In genomic region chr10:42780456-42780855, GRCh38 we compare ENCODE assay signal across 22 cellular contexts. TPM values are rescaled to one million over a fixed set of nuclear protein-coding genes. Genes with fewer than 3 reads are reported as not detected.
DNase-seq lines count a peak whose midpoint lies in the region; ATAC-seq, FAIRE-seq and TF ChIP-seq lines count a peak whose summit lies in the region.
"Had no signal": no experiment of that assay in that cellular context is flagged by ENCODE, and none has a peak within 500 bp of the region (broad histone marks: within the 10 kb centered on the region; RNA-seq: fewer than 3 reads in every experiment).

No MANE protein-coding gene starts in this region.

- in situ Hi-C loops in K562 (cut with MboI): no loop called here

- no peak for TF ChIP-seq EP300 in K562 (IDR thresholded peaks at IDR 0.05; ENCODE audit: low read length)

- no peaks in the 10 kb centered on the region for H3K9me3 Mint-ChIP-seq in activated T-cell treated with anti-CD3 and anti-CD28 coated beads, Interleukin-2, amount 50 U/mL, for 4 hours
- H3K9me3 Mint-ChIP-seq in activated T-cell treated with anti-CD3 and anti-CD28 coated beads, Interleukin-2, amount 50 U/mL, for 24 hours: no peaks in the 10 kb centered on the region
- H3K9me3 Mint-ChIP-seq in CD8-positive, alpha-beta memory T cell: no peaks in the 10 kb centered on the region
- H3K9me3 Mint-ChIP-seq in neural progenitor cell: no peaks in the 10 kb centered on the region

- no peak for ATAC-seq in activated T-cell treated with anti-CD3 and anti-CD28 coated beads, Interleukin-2, amount 50 U/mL, for 4 hours
- ATAC-seq in K562: no peak
- ATAC-seq: activated CD8-positive, alpha-beta memory T cell treated with anti-CD3 and anti-CD28 coated beads, Interleukin-2, amount 10 ng/mL, durations not matched to agents 7 days and 5 days; HCT116 had no signal

- H3K9me3 ChIP-seq in CD8-positive, alpha-beta memory T cell (ENCODE audit: low read length): no peaks in the 10 kb centered on the region
- H3K9me3 ChIP-seq in K562 (replicated peaks; ENCODE audit: control insufficient read depth, insufficient read depth, low read depth, low read length) (0 out of 2 replicates have a peak, but pooled peaks cover 3% of the 10 kb centered on the region), neural progenitor cell (ENCODE audit: low read depth) (no peaks in the 10 kb centered on the region)
- H3K9me3 ChIP-seq: uterus had no signal

- POLR2A ChIA-PET in CD8-positive, alpha-beta memory T cell (lab: Charles Lee): no interaction called here
- POLR2A ChIA-PET in K562 (lab: Yijun Ruan, JAX): interaction anchor here (0.6 to 0.8 kb wide), 2 partner anchors 8 to 14 kb away, joined by 3 read pairs; no protein-coding TSS in a partner anchor

- H3K4me3 ChIP-seq in CD8-positive, alpha-beta memory T cell (ENCODE audit: low read length): no peak overlapping the region
- H3K4me3 ChIP-seq in K562 (no peak overlapping the region), neural progenitor cell (no peak overlapping the region)
- H3K4me3 ChIP-seq: uterus had no signal

- peaks cover 15% of the 10 kb centered on the region for H3K4me1 ChIP-seq in CD8-positive, alpha-beta memory T cell (ENCODE audit: insufficient read depth, low read length)
- H3K4me1 ChIP-seq in K562 (replicated peaks in 1 of 2; ENCODE audit: control insufficient read depth in 2 of 2, insufficient read depth in 2 of 2, low read length in 2 of 2) (peaks cover 0 to 12% of the 10 kb centered on the region in 2 experiments; a peak in 3 of 5 replicates), neural progenitor cell (peaks cover 7% of the 10 kb centered on the region)

- H3K27ac ChIP-seq in CD8-positive, alpha-beta memory T cell (ENCODE audit: low read depth, low read length): no peak overlapping the region
- no peak overlapping the region for H3K27ac ChIP-seq in K562 (ENCODE audit: extremely low read depth, low read depth, low read length)
- no peak overlapping the region for H3K27ac ChIP-seq in neural progenitor cell
- H3K27ac ChIP-seq: uterus, VCaP had no signal

- no peak for DNase-seq in activated T-cell treated with anti-CD3 and anti-CD28 coated beads, Interleukin-2, amount 50 U/mL, for 4 hours
- DNase-seq in activated T-cell treated with anti-CD3 and anti-CD28 coated beads, Interleukin-2, amount 50 U/mL, for 24 hours: no peak
- no peak for DNase-seq in CD8-positive, alpha-beta memory T cell
- DNase-seq in K562 (ENCODE audit: extremely low read depth in 1 of 4, low spot score in 3 of 4): no peak
- DNase-seq in neural progenitor cell (ENCODE audit: low spot score): no peak
- DNase-seq in NCI-H2029 (lab: John Stamatoyannopoulos, UW): no peak
- no peak for DNase-seq in NCI-H2029 treated with DMSO at 0.1 percent for 48 hours (lab: John Stamatoyannopoulos, UW)
- no peak for DNase-seq in hypothalamus (lab: John Stamatoyannopoulos, UW)
- DNase-seq: activated CD8-positive, alpha-beta memory T cell treated with anti-CD3 and anti-CD28 coated beads, Interleukin-2, amount 10 ng/mL, durations not matched to agents 7 days and 5 days; cortex of kidney; DMS79 treated with DMSO at 0.1 percent for 48 hours; mammary epithelial cell; NCI-H1436 treated with DMSO at 0.1 percent for 48 hours; Right ventricle myocardium superior; small intestine; stimulated activated CD4-positive, alpha-beta T cell treated with anti-CD3 and anti-CD28 coated beads, Interleukin-4, amount 100 ng/mL, for 1 hour; uterus had no signal

- H3K79me2 ChIP-seq in K562 (ENCODE audit: control insufficient read depth, insufficient read depth, low read length) (peaks cover 26% of the 10 kb centered on the region), neural progenitor cell (ENCODE audit: low read depth) (peaks cover 25% of the 10 kb centered on the region)

- no peak overlapping the region for H3K27ac Mint-ChIP-seq in activated T-cell treated with anti-CD3 and anti-CD28 coated beads, Interleukin-2, amount 50 U/mL, for 24 hours
- H3K27ac Mint-ChIP-seq in CD8-positive, alpha-beta memory T cell: peak overlapping the region in 6 of 8 donors; percentile 6 to 88 (median 58)
- no peak overlapping the region for H3K27ac Mint-ChIP-seq in neural progenitor cell
- H3K27ac Mint-ChIP-seq: CD14-positive monocyte had no signal

- H3K9me1 ChIP-seq in K562 (ENCODE audit: control insufficient read depth, insufficient read depth, low read length): no peaks in the 10 kb centered on the region

- CTCF ChIA-PET in CD8-positive, alpha-beta memory T cell (lab: Charles Lee): no interaction called here
- CTCF ChIA-PET in K562 (lab: Yijun Ruan, JAX; ENCODE audit: low intra/inter-chr PET ratio): no interaction called here

- TF ChIP-seq POLR2A in K562 (conservative IDR thresholded peaks at IDR 0.05): no peak

- H3K9ac ChIP-seq in K562 (ENCODE audit: insufficient read depth in 1 of 2, low read depth in 2 of 2, low read length in 2 of 2): no peak overlapping the region
- H3K9ac ChIP-seq in neural progenitor cell: no peak overlapping the region

- no peak for FAIRE-seq in K562 (lab: Jason Lieb, UNC)
- FAIRE-seq: endothelial cell of umbilical vein, keratinocyte, small intestine had no signal

- WGBS in K562 (ENCODE audit: insufficient coverage, low coverage, missing lambda C conversion rate): 28% methylated on average over 4 of the region's 4 CpGs

- H3K4me2 ChIP-seq in K562 (ENCODE audit: insufficient read depth, low read length) (no peak overlapping the region), neural progenitor cell (no peak overlapping the region)

- peaks cover 6% of the 10 kb centered on the region for H3F3A ChIP-seq in neural progenitor cell (ENCODE audit: low read depth)

- TF ChIP-seq RAD21 in K562 (CRISPR knock-in tag; conservative IDR thresholded peaks at IDR 0.05 in 1 of 2, IDR thresholded peaks at IDR 0.05 in 1 of 2): no peak

- TF ChIP-seq CTCF in K562 (IDR thresholded peaks at IDR 0.05 in 2 of 3, conservative IDR thresholded peaks at IDR 0.05 in 1 of 3; ENCODE audit: insufficient read depth in 2 of 3, low read depth in 1 of 3, low read length in 3 of 3) (no peak), neural progenitor cell (IDR thresholded peaks at IDR 0.05) (no peak)

- peaks cover 5% of the 10 kb centered on the region for H3K36me3 Mint-ChIP-seq in activated T-cell treated with anti-CD3 and anti-CD28 coated beads, Interleukin-2, amount 50 U/mL, for 4 hours (ENCODE audit: insufficient read depth)
- peaks cover 27% of the 10 kb centered on the region for H3K36me3 Mint-ChIP-seq in activated T-cell treated with anti-CD3 and anti-CD28 coated beads, Interleukin-2, amount 50 U/mL, for 24 hours (ENCODE audit: low read depth)
- H3K36me3 Mint-ChIP-seq in CD8-positive, alpha-beta memory T cell: peaks cover 4 to 18% (median 9%) of the 10 kb centered on the region in 3 donors
- H3K36me3 Mint-ChIP-seq in neural progenitor cell: peaks cover 1% of the 10 kb centered on the region

- no peaks in the 10 kb centered on the region for H3K27me3 ChIP-seq in CD8-positive, alpha-beta memory T cell (ENCODE audit: insufficient read depth, low read length, poor library complexity, severe bottlenecking)
- H3K27me3 ChIP-seq in K562 (ENCODE audit: control insufficient read depth in 2 of 2, insufficient read depth in 2 of 2, low read length in 2 of 2) (peaks cover 5 to 15% of the 10 kb centered on the region in 2 experiments; a peak in 4 of 5 replicates), neural progenitor cell (peaks cover 33% of the 10 kb centered on the region)
- H3K27me3 ChIP-seq: uterus had no signal

- intact Hi-C loops in K562 (cut with micrococcal nuclease): loop anchor here (5.0 kb wide), 2 partner anchors 143 to 228 kb away; partner anchors contain the start of gene ZNF33B

- peaks cover 21% of the 10 kb centered on the region for H3K27me3 Mint-ChIP-seq in activated T-cell treated with anti-CD3 and anti-CD28 coated beads, Interleukin-2, amount 50 U/mL, for 4 hours (ENCODE audit: low read depth)
- H3K27me3 Mint-ChIP-seq in activated T-cell treated with anti-CD3 and anti-CD28 coated beads, Interleukin-2, amount 50 U/mL, for 24 hours: peaks cover 22% of the 10 kb centered on the region
- peaks cover 24 to 27% of the 10 kb centered on the region in 2 donors for H3K27me3 Mint-ChIP-seq in CD8-positive, alpha-beta memory T cell
- H3K27me3 Mint-ChIP-seq in neural progenitor cell (ENCODE audit: insufficient read depth, low read depth): peaks cover 3% of the 10 kb centered on the region

- peak overlapping the region; percentile 43 for H3K4me3 Mint-ChIP-seq in activated T-cell treated with anti-CD3 and anti-CD28 coated beads, Interleukin-2, amount 50 U/mL, for 4 hours
- no peak overlapping the region for H3K4me3 Mint-ChIP-seq in activated T-cell treated with anti-CD3 and anti-CD28 coated beads, Interleukin-2, amount 50 U/mL, for 24 hours
- peak overlapping the region; percentile 27 to 100 (median 98) for H3K4me3 Mint-ChIP-seq in CD8-positive, alpha-beta memory T cell
- H3K4me3 Mint-ChIP-seq in neural progenitor cell: peak overlapping the region; percentile 100

- peaks cover 19% of the 10 kb centered on the region for H3K4me1 Mint-ChIP-seq in activated T-cell treated with anti-CD3 and anti-CD28 coated beads, Interleukin-2, amount 50 U/mL, for 4 hours (ENCODE audit: low read depth)
- H3K4me1 Mint-ChIP-seq in activated T-cell treated with anti-CD3 and anti-CD28 coated beads, Interleukin-2, amount 50 U/mL, for 24 hours (ENCODE audit: low read depth): peaks cover 27% of the 10 kb centered on the region
- H3K4me1 Mint-ChIP-seq in CD8-positive, alpha-beta memory T cell: peaks cover 33 to 40% (median 38%) of the 10 kb centered on the region in 3 donors
- peaks cover 2% of the 10 kb centered on the region for H3K4me1 Mint-ChIP-seq in neural progenitor cell

- no TSS peak for BruUV-seq in K562 (replicated peaks; lab: Mats Ljungman, UMichigan)

- peaks cover under 1% of the 10 kb centered on the region for H3K36me3 ChIP-seq in CD8-positive, alpha-beta memory T cell (ENCODE audit: insufficient read depth, low read length)
- H3K36me3 ChIP-seq in K562 (ENCODE audit: control insufficient read depth, insufficient read depth, low read length) (peaks cover 17% of the 10 kb centered on the region), neural progenitor cell (no peaks in the 10 kb centered on the region)
- H3K36me3 ChIP-seq: uterus had no signal

- H4K20me1 ChIP-seq in K562 (replicated peaks; ENCODE audit: control insufficient read depth, insufficient read depth, low read length) (no peaks in the 10 kb centered on the region), neural progenitor cell (ENCODE audit: low read depth) (no peaks in the 10 kb centered on the region)

- H2AFZ ChIP-seq in K562 (ENCODE audit: low read depth, low read length) (no peak overlapping the region), neural progenitor cell (replicated peaks) (no peak overlapping the region)

RNA-seq across cellular contexts. Expression of gene BMS1, which starts 2.1 kb away (rescaled TPM):
- 10 to 100 TPM; 57.3 to 64.4 (median 58.6) TPM for total RNA-seq in activated T-cell treated with anti-CD3 and anti-CD28 coated beads, Interleukin-2, amount 50 U/mL, for 4 hours
- 10 to 100 TPM; 40.3 to 40.4 TPM for total RNA-seq in CD8-positive, alpha-beta memory T cell
- 16.6 TPM for polyA plus RNA-seq in CD8-positive, alpha-beta memory T cell
- 13.1 and 30.2 TPM in 2 replicates for total RNA-seq in K562 (2011; cell fraction: chromatin; rRNA removed; ENCODE audit: low replicate concordance)
- total RNA-seq in K562 (2011; cell fraction: nucleolus; rRNA removed): 8.0 and 9.3 TPM in 2 replicates
- total RNA-seq in K562 (2011; cell fraction: nucleoplasm; rRNA removed): 12.4 and 12.9 TPM in 2 replicates
- total RNA-seq in K562 (2014; rRNA removed): 36.4 and 37.0 TPM in 2 replicates
- total RNA-seq in K562 (2014; rRNA removed; fragmentation: Illumina TruSeq; extraction: Trizol): 46.9 and 51.6 TPM in 2 replicates
- total RNA-seq in K562 (2015; rRNA removed; fragmentation: Illumina TruSeq; extraction: Trizol): 42.8 and 44.9 TPM in 2 replicates
- 26.8 and 32.7 TPM in 2 replicates for total RNA-seq in K562 (2021)
- 9.1 and 13.0 TPM in 2 replicates for polyA plus RNA-seq in K562 (2011; rRNA removed)
- polyA plus RNA-seq in K562 (2011; cell fraction: cytosol; rRNA removed): 2.9 and 5.6 TPM in 2 replicates
- 9.9 and 10.5 TPM in 2 replicates for polyA plus RNA-seq in K562 (2011; cell fraction: nucleus; rRNA removed)
- polyA plus RNA-seq in K562 (2012): 12.8 and 27.5 TPM in 2 replicates
- polyA plus RNA-seq in K562 (2014; fragmentation: Illumina TruSeq; extraction: Trizol): 34.8 and 40.8 TPM in 2 replicates
- 10 to 100 TPM; 11.1 to 25.7 TPM for polyA plus RNA-seq in K562 (2014; fragmentation: Nextera tagmentation; extraction: Ambion mirVana)
- 27.1 and 30.5 TPM in 2 replicates for polyA plus RNA-seq in K562 (2014; rRNA removed)
- polyA minus RNA-seq in K562 (2011; rRNA and poly(A)+ RNA removed): 30.2 and 32.3 TPM in 2 replicates
- polyA minus RNA-seq in K562 (2011; cell fraction: cytosol; rRNA and poly(A)+ RNA removed): 13.2 and 14.9 TPM in 2 replicates
- polyA minus RNA-seq in K562 (2011; cell fraction: nucleus; rRNA and poly(A)+ RNA removed): 9.0 and 19.2 TPM in 2 replicates
- total RNA-seq in neural progenitor cell (ENCODE audit: low replicate concordance): 26.4 and 34.5 TPM in 2 replicates

Comparison
In these comparisons a context has a peak if more than half of its experiments do, and no peak if none do; other contexts are left out.
1. H3K27ac Mint-ChIP-seq: peak in CD8-positive, alpha-beta memory T cell (6 of 8); none in activated T-cell treated with anti-CD3 and anti-CD28 coated beads, Interleukin-2, amount 50 U/mL, for 24 hours (single experiment) and neural progenitor cell (single experiment).